In the genomic region with DNA sequence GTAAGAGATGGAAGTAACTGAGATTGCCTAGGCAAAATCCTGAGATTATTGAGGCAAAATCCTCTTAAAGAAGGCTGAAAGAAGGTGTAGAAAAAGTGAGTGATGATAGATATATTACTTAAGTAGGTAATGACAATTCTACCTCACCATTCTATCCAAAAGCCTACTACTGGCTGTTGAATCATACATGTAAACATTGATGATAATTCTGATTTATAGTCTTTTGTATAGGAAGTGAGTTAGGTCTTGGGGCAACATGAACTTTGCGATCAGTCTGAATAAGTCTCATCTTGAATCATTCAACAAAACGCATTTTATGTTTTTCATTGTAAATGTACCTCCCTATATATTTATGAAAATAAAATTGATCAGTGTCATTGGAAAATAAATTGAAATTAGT, we compare ENCODE assay signal across 20 cellular contexts.
DNase-seq lines count a peak whose midpoint lies in the region; ATAC-seq, FAIRE-seq and TF ChIP-seq lines count a peak whose summit lies in the region.
"Had no signal": no experiment of that assay in that cellular context is flagged by ENCODE, and none has a peak within 500 bp of the region (broad histone marks: within the 10 kb centered on the region; RNA-seq: fewer than 3 reads in every experiment).

No MANE protein-coding gene starts in this region.

- POLR2A ChIA-PET in CD4-positive, alpha-beta T cell (lab: Charles Lee) = no interaction called here

- H3K4me3 Mint-ChIP-seq in CD4-positive, CD25-positive, alpha-beta regulatory T cell = no peak overlapping the region
- H3K4me3 Mint-ChIP-seq in CD4-positive, alpha-beta T cell = no peak overlapping the region

- H3K4me1 ChIP-seq in CD4-positive, CD25-positive, alpha-beta regulatory T cell (ENCODE audit: control insufficient read depth, insufficient read depth, low read length, poor library complexity, severe bottlenecking) = peaks cover 3% of the 10 kb centered on the region
- no peaks in the 10 kb centered on the region for H3K4me1 ChIP-seq in lower lobe of right lung

- ATAC-seq in CD4-positive, CD25-positive, alpha-beta regulatory T cell (ENCODE audit: low read depth in 2 of 2) = no peak
- no peak for ATAC-seq in CD4-positive, alpha-beta T cell (ENCODE audit: poor library complexity)
- ATAC-seq in lower lobe of right lung (no peak), HG02973 (IDR thresholded peaks at IDR 0.05; ENCODE audit: unreplicated experiment) (no peak)
- ATAC-seq: HepG2 had no signal

- no peak for DNase-seq in CD4-positive, CD25-positive, alpha-beta regulatory T cell
- DNase-seq in CD4-positive, alpha-beta T cell = no peak
- DNase-seq in HTR-8/SVneo (ENCODE audit: insufficient read length, low spot score) (no peak), fibroblast of mammary gland (ENCODE audit: low read depth) (peak; percentile 20), NCI-H128 (lab: John Stamatoyannopoulos, UW; ENCODE audit: unreplicated experiment) (no peak), lower lobe of right lung (no peak)
- DNase-seq: ACHN, DMS153, GF-D8, GOT3, KG1, NCI-H1105 treated with DMSO at 0.1 percent for 48 hours, NCI-H187 treated with DMSO at 0.1 percent for 48 hours, NCI-H2227 treated with DMSO at 0.1 percent for 48 hours, NCI-H510A treated with DMSO at 0.1 percent for 48 hours, NCI-H774, Right ventricle myocardium superior had no signal

- H3K4me3 ChIP-seq in CD4-positive, CD25-positive, alpha-beta regulatory T cell (ENCODE audit: low read depth, low read length) = no peak overlapping the region
- H3K4me3 ChIP-seq in fibroblast of mammary gland (ENCODE audit: control insufficient read depth, low read depth, low read length) (no peak overlapping the region), lower lobe of right lung (no peak overlapping the region)

- TF ChIP-seq CTCF in CD4-positive, alpha-beta T cell (IDR thresholded peaks at IDR 0.05) = no peak
- no peak for TF ChIP-seq CTCF in fibroblast of mammary gland (conservative IDR thresholded peaks at IDR 0.05; ENCODE audit: control insufficient read depth, insufficient read depth, low read depth, low read length)
- no peak for TF ChIP-seq CTCF in lower lobe of right lung (IDR thresholded peaks at IDR 0.05)

- peaks cover 9 to 21% (median 19%) of the 10 kb centered on the region in 4 donors for H3K4me1 Mint-ChIP-seq in CD4-positive, CD25-positive, alpha-beta regulatory T cell
- H3K4me1 Mint-ChIP-seq in CD4-positive, alpha-beta T cell (ENCODE audit: low read depth) = peaks cover 47% of the 10 kb centered on the region

- no peaks in the 10 kb centered on the region for H3K9me3 Mint-ChIP-seq in CD4-positive, CD25-positive, alpha-beta regulatory T cell
- no peaks in the 10 kb centered on the region for H3K9me3 Mint-ChIP-seq in CD4-positive, alpha-beta T cell

- peaks cover 47% of the 10 kb centered on the region for H3K36me3 ChIP-seq in CD4-positive, CD25-positive, alpha-beta regulatory T cell (ENCODE audit: control insufficient read depth, insufficient read depth, low read length)
- H3K36me3 ChIP-seq in lower lobe of right lung = peaks cover 21% of the 10 kb centered on the region

- no peaks in the 10 kb centered on the region for H3K27me3 ChIP-seq in CD4-positive, CD25-positive, alpha-beta regulatory T cell (ENCODE audit: control insufficient read depth, insufficient read depth, low read length)
- H3K27me3 ChIP-seq in CD4-positive, alpha-beta T cell (ENCODE audit: control insufficient read depth, insufficient read depth, low read length) = no peaks in the 10 kb centered on the region
- no peaks in the 10 kb centered on the region for H3K27me3 ChIP-seq in lower lobe of right lung (ENCODE audit: low read depth)

- H3K27me3 Mint-ChIP-seq in CD4-positive, CD25-positive, alpha-beta regulatory T cell = no peaks in the 10 kb centered on the region
- H3K27me3 Mint-ChIP-seq in CD4-positive, alpha-beta T cell = no peaks in the 10 kb centered on the region

- H3K27ac Mint-ChIP-seq in CD4-positive, CD25-positive, alpha-beta regulatory T cell = peak overlapping the region; percentile 17 to 58 (median 53)
- H3K27ac Mint-ChIP-seq in CD4-positive, alpha-beta T cell = peak overlapping the region; percentile 55

- no peak overlapping the region for H3K27ac ChIP-seq in CD4-positive, CD25-positive, alpha-beta regulatory T cell (ENCODE audit: insufficient read depth, low read length, poor library complexity, severe bottlenecking)
- no peak overlapping the region for H3K27ac ChIP-seq in CD4-positive, alpha-beta T cell (ENCODE audit: low read depth, low read length)
- no peak overlapping the region for H3K27ac ChIP-seq in lower lobe of right lung
- H3K27ac ChIP-seq: C4-2B had no signal

- no peaks in the 10 kb centered on the region for H3K9me3 ChIP-seq in CD4-positive, CD25-positive, alpha-beta regulatory T cell (ENCODE audit: control insufficient read depth in 2 of 2, low read length in 2 of 2)
- no peaks in the 10 kb centered on the region for H3K9me3 ChIP-seq in CD4-positive, alpha-beta T cell (ENCODE audit: control insufficient read depth, low read length)
- no peaks in the 10 kb centered on the region for H3K9me3 ChIP-seq in lower lobe of right lung

- CTCF ChIA-PET in CD4-positive, alpha-beta T cell (lab: Charles Lee) = no interaction called here

- peak; percentile 80 for FAIRE-seq in HTR-8/SVneo (lab: Jason Lieb, UNC)
- FAIRE-seq: HepG2 had no signal

- peaks cover 50% of the 10 kb centered on the region for H3K36me3 Mint-ChIP-seq in CD4-positive, CD25-positive, alpha-beta regulatory T cell
- peaks cover 85% of the 10 kb centered on the region for H3K36me3 Mint-ChIP-seq in CD4-positive, alpha-beta T cell (ENCODE audit: low read depth)

- intact Hi-C loops in CD4-positive, alpha-beta T cell (cut with DNase I, micrococcal nuclease) = no loop called here
- intact Hi-C loops in lower lobe of right lung (cut with DNase I) = no loop called here
